In genomic region chr1:247291835-247292561, GRCh38 we compare ENCODE assay signal across 28 cellular contexts. TPM values are rescaled to one million over a fixed set of nuclear protein-coding genes. Genes with fewer than 3 reads are reported as not detected.
DNase-seq lines count a peak whose midpoint lies in the region; ATAC-seq, FAIRE-seq and TF ChIP-seq lines count a peak whose summit lies in the region.
"Had no signal": no experiment of that assay in that cellular context is flagged by ENCODE, and none has a peak within 500 bp of the region (broad histone marks: within the 10 kb centered on the region; RNA-seq: fewer than 3 reads in every experiment).

No MANE protein-coding gene starts in this region.

- H3K9me1 ChIP-seq in K562 (ENCODE audit: control insufficient read depth, insufficient read depth, low read length), result no peaks in the 10 kb centered on the region

- no peak for FAIRE-seq in K562 (lab: Jason Lieb, UNC)
- FAIRE-seq: endometrium, GM12892 had no signal

- H3K27ac Mint-ChIP-seq in neural progenitor cell, result no peak overlapping the region
- H3K27ac Mint-ChIP-seq: activated CD4-positive, alpha-beta T cell treated with anti-CD3 and anti-CD28 coated beads, Interleukin-2, amount 10 ng/mL, durations not matched to agents 24 days and 14 days; activated naive CD4-positive, alpha-beta T cell treated with anti-CD3 and anti-CD28 coated beads for 36 hours; nephron had no signal

- H4K20me1 ChIP-seq in K562 (replicated peaks; ENCODE audit: control insufficient read depth, insufficient read depth, low read length) (no peaks in the 10 kb centered on the region), neural progenitor cell (ENCODE audit: low read depth) (no peaks in the 10 kb centered on the region), osteoblast (ENCODE audit: insufficient read depth, low read length) (peaks cover 3% of the 10 kb centered on the region)

- H3K4me1 ChIP-seq in K562 (replicated peaks in 1 of 2; ENCODE audit: control insufficient read depth in 2 of 2, insufficient read depth in 2 of 2, low read length in 2 of 2) (peaks cover 19 to 20% of the 10 kb centered on the region in 2 experiments), neural progenitor cell (peaks cover 19% of the 10 kb centered on the region), osteoblast (ENCODE audit: insufficient read depth, low read length) (peaks cover 24% of the 10 kb centered on the region)

- peaks cover 6% of the 10 kb centered on the region for H3F3A ChIP-seq in neural progenitor cell (ENCODE audit: low read depth)

- H3K4me3 Mint-ChIP-seq in neural progenitor cell, result no peak overlapping the region
- H3K4me3 Mint-ChIP-seq: activated CD4-positive, alpha-beta T cell treated with anti-CD3 and anti-CD28 coated beads, Interleukin-2, amount 10 ng/mL, durations not matched to agents 24 days and 14 days; activated naive CD4-positive, alpha-beta T cell treated with anti-CD3 and anti-CD28 coated beads for 36 hours; nephron had no signal

- CTCF ChIA-PET in K562 (lab: Yijun Ruan, JAX; ENCODE audit: low intra/inter-chr PET ratio), result no interaction called here

- TF ChIP-seq EP300 in K562 (IDR thresholded peaks at IDR 0.05; ENCODE audit: low read length), result no peak

- intact Hi-C loops in K562 (cut with micrococcal nuclease), result no loop called here

- peaks cover 26% of the 10 kb centered on the region for H3K36me3 Mint-ChIP-seq in neural progenitor cell

- H3K36me3 ChIP-seq in H7 (replicated peaks; ENCODE audit: control insufficient read depth, insufficient read depth, low read length), result no peaks in the 10 kb centered on the region
- no peaks in the 10 kb centered on the region for H3K36me3 ChIP-seq in K562 (ENCODE audit: control insufficient read depth, insufficient read depth, low read length)
- H3K36me3 ChIP-seq in neural progenitor cell, result no peaks in the 10 kb centered on the region
- H3K36me3 ChIP-seq in osteoblast (ENCODE audit: insufficient read depth, low read length), result no peaks in the 10 kb centered on the region
- H3K36me3 ChIP-seq: cardiac muscle cell, MG63, thoracic aorta had no signal

- no peak overlapping the region for H3K27ac ChIP-seq in K562 (ENCODE audit: extremely low read depth, low read depth, low read length)
- no peak overlapping the region for H3K27ac ChIP-seq in neural progenitor cell
- no peak overlapping the region for H3K27ac ChIP-seq in osteoblast (ENCODE audit: low read depth, low read length)
- H3K27ac ChIP-seq: cardiac muscle cell, PC-9, thoracic aorta had no signal

- no peaks in the 10 kb centered on the region for H3K27me3 ChIP-seq in H7 (ENCODE audit: control insufficient read depth, insufficient read depth, low read length)
- H3K27me3 ChIP-seq in K562 (ENCODE audit: control insufficient read depth in 2 of 2, insufficient read depth in 2 of 2, low read length in 2 of 2), result no peaks in the 10 kb centered on the region
- no peaks in the 10 kb centered on the region for H3K27me3 ChIP-seq in neural progenitor cell
- H3K27me3 ChIP-seq in osteoblast (ENCODE audit: insufficient read depth, low read length), result peaks cover 7% of the 10 kb centered on the region
- H3K27me3 ChIP-seq: cardiac muscle cell, MG63 had no signal

- H3K9me3 Mint-ChIP-seq in neural progenitor cell, result peaks cover 21% of the 10 kb centered on the region

- H2AFZ ChIP-seq in K562 (ENCODE audit: low read depth, low read length) (peak overlapping the region; percentile 71), neural progenitor cell (replicated peaks) (no peak overlapping the region), osteoblast (ENCODE audit: low read length) (no peak overlapping the region)
- H2AFZ ChIP-seq: PC-9 had no signal

- peak; percentile 75 for DNase-seq in ELF-1 (ENCODE audit: low read depth, low spot score)
- peak; percentile 58 for DNase-seq in H7
- DNase-seq in K562 (ENCODE audit: extremely low read depth in 1 of 4, low spot score in 3 of 4), result peak in 2 of 4 experiments; percentile 26 to 41
- DNase-seq in neural progenitor cell (ENCODE audit: low spot score), result no peak
- DNase-seq in osteoblast (ENCODE audit: insufficient read length, low spot score, missing footprints), result no peak
- DNase-seq in DMS153 treated with DMSO at 0.1 percent for 48 hours (lab: John Stamatoyannopoulos, UW; ENCODE audit: unreplicated experiment), result no peak
- DNase-seq: activated CD4-positive, alpha-beta T cell treated with anti-CD3 and anti-CD28 coated beads, Interleukin-2, amount 10 ng/mL, durations not matched to agents 24 days and 14 days; activated naive CD4-positive, alpha-beta T cell treated with anti-CD3 and anti-CD28 coated beads for 36 hours; activated T-cell treated with anti-CD3 and anti-CD28 coated beads for 4 hours; AML-193; anterior cingulate cortex; DMS79 treated with DMSO at 0.1 percent for 48 hours; GOT3; MG63; NCI-H1417; NCI-H2081 treated with DMSO at 0.1 percent for 48 hours; NCI-H446; PC-9; SHP77 treated with DMSO at 0.1 percent for 48 hours had no signal

- no peak for TF ChIP-seq POLR2A in K562 (conservative IDR thresholded peaks at IDR 0.05)

- H3K27me3 Mint-ChIP-seq in neural progenitor cell (ENCODE audit: insufficient read depth, low read depth), result peaks cover 2% of the 10 kb centered on the region
- H3K27me3 Mint-ChIP-seq: activated CD4-positive, alpha-beta T cell treated with anti-CD3 and anti-CD28 coated beads, Interleukin-2, amount 10 ng/mL, durations not matched to agents 24 days and 14 days had no signal

- POLR2A ChIA-PET in K562 (lab: Yijun Ruan, JAX), result interaction anchor here (0.9 to 1.4 kb wide), 2 partner anchors 9 kb away, joined by 3 read pairs; no protein-coding TSS in a partner anchor

- H3K9me3 ChIP-seq in K562 (replicated peaks; ENCODE audit: control insufficient read depth, insufficient read depth, low read depth, low read length) (peaks cover 2% of the 10 kb centered on the region), neural progenitor cell (ENCODE audit: low read depth) (no peaks in the 10 kb centered on the region), osteoblast (ENCODE audit: low read depth, low read length) (no peaks in the 10 kb centered on the region)
- H3K9me3 ChIP-seq: MG63, thoracic aorta had no signal

- WGBS in K562 (ENCODE audit: insufficient coverage, low coverage, missing lambda C conversion rate), result 12% methylated on average over 15 of the region's 17 CpGs

- peaks cover 22% of the 10 kb centered on the region for H3K4me1 Mint-ChIP-seq in neural progenitor cell
- H3K4me1 Mint-ChIP-seq: activated CD4-positive, alpha-beta T cell treated with anti-CD3 and anti-CD28 coated beads, Interleukin-2, amount 10 ng/mL, durations not matched to agents 24 days and 14 days; nephron had no signal

- BruUV-seq in K562 (replicated peaks; lab: Mats Ljungman, UMichigan), result no TSS peak

- H3K79me2 ChIP-seq in K562 (ENCODE audit: control insufficient read depth, insufficient read depth, low read length) (no peaks in the 10 kb centered on the region), neural progenitor cell (ENCODE audit: low read depth) (no peaks in the 10 kb centered on the region), osteoblast (ENCODE audit: insufficient read depth, low read length) (no peaks in the 10 kb centered on the region)

- TF ChIP-seq CTCF in K562 (IDR thresholded peaks at IDR 0.05 in 2 of 3, conservative IDR thresholded peaks at IDR 0.05 in 1 of 3; ENCODE audit: insufficient read depth in 2 of 3, low read depth in 1 of 3, low read length in 3 of 3) (no peak), neural progenitor cell (IDR thresholded peaks at IDR 0.05) (no peak), osteoblast (IDR thresholded peaks at IDR 0.05; ENCODE audit: extremely low read depth, low read depth, low read length) (no peak)

- TF ChIP-seq RAD21 in K562 (CRISPR knock-in tag; conservative IDR thresholded peaks at IDR 0.05 in 1 of 2, IDR thresholded peaks at IDR 0.05 in 1 of 2), result no peak

- H3K4me2 ChIP-seq in K562 (ENCODE audit: insufficient read depth, low read length) (peak overlapping the region; percentile 39; the same call in 1 of the 2 replicates), neural progenitor cell (peak overlapping the region; percentile 10), osteoblast (ENCODE audit: insufficient read depth, low read length) (no peak overlapping the region)
- H3K4me2 ChIP-seq: PC-9 had no signal

- no peak overlapping the region for H3K4me3 ChIP-seq in H7 (ENCODE audit: insufficient read depth, low read depth, low read length)
- no peak overlapping the region for H3K4me3 ChIP-seq in K562
- H3K4me3 ChIP-seq in neural progenitor cell, result no peak overlapping the region
- H3K4me3 ChIP-seq in osteoblast (ENCODE audit: insufficient read depth, low read length), result no peak overlapping the region
- H3K4me3 ChIP-seq: cardiac muscle cell, MG63, PC-9, thoracic aorta had no signal

- peak; percentile 63 for ATAC-seq in K562
- no peak for ATAC-seq in GM18517 (IDR thresholded peaks at IDR 0.05; ENCODE audit: unreplicated experiment)
- ATAC-seq: sciatic nerve had no signal

- in situ Hi-C loops in K562 (cut with MboI), result no loop called here

- H3K9ac ChIP-seq in K562 (ENCODE audit: insufficient read depth in 1 of 2, low read depth in 2 of 2, low read length in 2 of 2) (peak overlapping the region in 1 of 2 experiments; percentile 80; a peak in 1 of 4 replicates), neural progenitor cell (no peak overlapping the region)

RNA-seq across cellular contexts. Expression of gene VN1R5, which starts 36.1 kb away (rescaled TPM):
- not detected in 2 replicates for total RNA-seq in H7 (2014; rRNA removed; shearing (Covaris generic))
- not detected in 2 replicates for total RNA-seq in K562 (2011; cell fraction: chromatin; rRNA removed; ENCODE audit: low replicate concordance)
- total RNA-seq in K562 (2011; cell fraction: nucleolus; rRNA removed), result not detected in 2 replicates
- not detected in 2 replicates for total RNA-seq in K562 (2011; cell fraction: nucleoplasm; rRNA removed)
- total RNA-seq in K562 (2014; rRNA removed) (not detected in 2 replicates), K562 (2014; rRNA removed; fragmentation: Illumina TruSeq; extraction: Trizol) (not detected in 2 replicates), K562 (2015; rRNA removed; fragmentation: Illumina TruSeq; extraction: Trizol) (not detected in 2 replicates), K562 (2021) (not detected in 2 replicates), neural progenitor cell (ENCODE audit: low replicate concordance) (not detected in 2 replicates), osteoblast (not detected in 2 replicates)
- polyA plus RNA-seq in K562 (2011; rRNA removed) (not detected in 2 replicates), K562 (2014; fragmentation: Illumina TruSeq; extraction: Trizol) (not detected in 2 replicates), K562 (2014; fragmentation: Nextera tagmentation; extraction: Ambion mirVana) (not detected), K562 (2014; rRNA removed) (not detected in 2 replicates)
- not detected in 2 replicates for polyA plus RNA-seq in K562 (2011; cell fraction: cytosol; rRNA removed)
- polyA plus RNA-seq in K562 (2011; cell fraction: nucleus; rRNA removed), result not detected in 2 replicates
- not detected in 2 replicates for polyA plus RNA-seq in K562 (2012)
- not detected in 2 replicates for polyA minus RNA-seq in K562 (2011; rRNA and poly(A)+ RNA removed)
- polyA minus RNA-seq in K562 (2011; cell fraction: cytosol; rRNA and poly(A)+ RNA removed), result not detected in 2 replicates
- polyA minus RNA-seq in K562 (2011; cell fraction: nucleus; rRNA and poly(A)+ RNA removed), result not detected in 2 replicates
- total RNA-seq: activated CD4-positive, alpha-beta T cell treated with anti-CD3 and anti-CD28 coated beads, Interleukin-2, amount 10 ng/mL, durations not matched to agents 24 days and 14 days; activated naive CD4-positive, alpha-beta T cell treated with anti-CD3 and anti-CD28 coated beads for 36 hours; cardiac muscle cell; glomerular endothelial cell; PC-9; sciatic nerve; T-helper 1 cell treated with Interleukin-12 subunit alpha and Interleukin-12 subunit beta and Interleukin-4 antibody, amounts not matched to agents 30 ng/mL and 1 ng/mL, for 36 hours; thoracic aorta had no signal
- polyA plus RNA-seq: cardiac muscle cell had no signal

RNA-seq across cellular contexts. Expression of gene ZNF496, which starts 39.7 kb away (rescaled TPM):
- total RNA-seq in H7 (2014; rRNA removed; shearing (Covaris generic)), result 127 and 150 TPM in 2 replicates
- total RNA-seq in K562 (2011; cell fraction: chromatin; rRNA removed; ENCODE audit: low replicate concordance), result 46.7 and 71.5 TPM in 2 replicates
- total RNA-seq in K562 (2011; cell fraction: nucleolus; rRNA removed), result 49.9 and 53.0 TPM in 2 replicates
- 47.4 and 58.0 TPM in 2 replicates for total RNA-seq in K562 (2011; cell fraction: nucleoplasm; rRNA removed)
- total RNA-seq in K562 (2014; rRNA removed), result 44.4 and 63.2 TPM in 2 replicates
- 22.0 and 22.7 TPM in 2 replicates for total RNA-seq in K562 (2014; rRNA removed; fragmentation: Illumina TruSeq; extraction: Trizol)
- total RNA-seq in K562 (2015; rRNA removed; fragmentation: Illumina TruSeq; extraction: Trizol), result 31.4 and 31.6 TPM in 2 replicates
- 54.0 and 55.5 TPM in 2 replicates for total RNA-seq in K562 (2021)
- polyA plus RNA-seq in K562 (2011; rRNA removed), result 29.8 and 37.8 TPM in 2 replicates
- 35.8 and 37.3 TPM in 2 replicates for polyA plus RNA-seq in K562 (2011; cell fraction: cytosol; rRNA removed)
- 52.3 and 64.6 TPM in 2 replicates for polyA plus RNA-seq in K562 (2011; cell fraction: nucleus; rRNA removed)
- 28.9 and 48.4 TPM in 2 replicates for polyA plus RNA-seq in K562 (2012)
- polyA plus RNA-seq in K562 (2014; fragmentation: Illumina TruSeq; extraction: Trizol), result 31.3 and 35.5 TPM in 2 replicates
- 1 to 10 TPM; 4.3 to 5.9 TPM for polyA plus RNA-seq in K562 (2014; fragmentation: Nextera tagmentation; extraction: Ambion mirVana)
- 38.2 and 43.3 TPM in 2 replicates for polyA plus RNA-seq in K562 (2014; rRNA removed)
- 44.2 and 45.8 TPM in 2 replicates for polyA minus RNA-seq in K562 (2011; rRNA and poly(A)+ RNA removed)
- polyA minus RNA-seq in K562 (2011; cell fraction: cytosol; rRNA and poly(A)+ RNA removed), result 31.3 and 34.9 TPM in 2 replicates
- 25.3 and 28.4 TPM in 2 replicates for polyA minus RNA-seq in K562 (2011; cell fraction: nucleus; rRNA and poly(A)+ RNA removed)
- 30.1 and 97.7 TPM in 2 replicates for total RNA-seq in neural progenitor cell (ENCODE audit: low replicate concordance)
- total RNA-seq in osteoblast, result 27.7 and 29.3 TPM in 2 replicates

Comparison
In these comparisons a context has a peak if more than half of its experiments do, and no peak if none do; other contexts are left out.
1. DNase-seq: peak in ELF-1 (single experiment) and H7 (single experiment); none in neural progenitor cell (single experiment), osteoblast (single experiment) and DMS153 treated with DMSO at 0.1 percent for 48 hours (single experiment).